In genomic region chr5:138339086-138339456, GRCh38 we compare ENCODE assay signal across 8 cellular contexts. TPM values are rescaled to one million over a fixed set of nuclear protein-coding genes. Genes with fewer than 3 reads are reported as not detected.
A peak's percentile ranks its signal among the peaks of the same experiment; 100 is the strongest.
DNase-seq lines count a peak whose midpoint lies in the region; ATAC-seq and TF ChIP-seq lines count a peak whose summit lies in the region.

No MANE protein-coding gene starts in this region.

- no peak overlapping the region for H2BK15ac ChIP-seq in IMR-90 (ENCODE audit: low read depth, low read length)

- CTCF ChIA-PET in IMR-90 (lab: Yijun Ruan, JAX) (interaction anchor here (1.0 to 1.7 kb wide), 2 partner anchors 13 to 14 kb away, joined by 4 to 7 read pairs; partner anchors contain the start of gene KDM3B), mammary epithelial cell (lab: Charles Lee; ENCODE audit: low non-redundant PET) (interaction anchor here (1.2 kb wide), 1 partner anchor 13 kb away, joined by 11 read pairs; the partner anchor contains the start of gene KDM3B)

- H2AK5ac ChIP-seq in IMR-90 (ENCODE audit: low read depth, low read length), result peak overlapping the region; percentile 80; the same call in 1 of the 2 replicates

- H3K9me1 ChIP-seq in IMR-90 (ENCODE audit: insufficient read depth, low read length), result peaks cover 15% of the 10 kb centered on the region

- no peak for TF ChIP-seq CTCF in AG09309 (IDR thresholded peaks at IDR 0.05; ENCODE audit: control insufficient read depth, insufficient read depth, low read depth, low read length, missing control alignments)
- no peak for TF ChIP-seq CTCF in IMR-90 (conservative IDR thresholded peaks at IDR 0.05; ENCODE audit: low read depth, low read length)
- no peak for TF ChIP-seq CTCF in mammary epithelial cell (conservative IDR thresholded peaks at IDR 0.05 in 1 of 2, IDR thresholded peaks at IDR 0.05 in 1 of 2; ENCODE audit: extremely low read depth in 1 of 2, insufficient read depth in 1 of 2, low read depth in 1 of 2, low read length in 2 of 2)
- TF ChIP-seq CTCF in uterus (IDR thresholded peaks at IDR 0.05), result no peak

- H3K4me2 ChIP-seq in IMR-90 (ENCODE audit: low read depth, low read length) (peak overlapping the region; percentile 99), mammary epithelial cell (ENCODE audit: insufficient read depth, low read depth, low read length) (peak overlapping the region; percentile 89)

- no CpG with 5 or more reads among the region's 8 CpGs for WGBS in IMR-90 (ENCODE audit: extremely low coverage in 2 of 2, insufficient read length in 1 of 2), 2 experiments
- WGBS in mammary epithelial cell (ENCODE audit: low coverage, missing lambda C conversion rate), result 3% methylated on average over 8 of the region's 8 CpGs

- H3K18ac ChIP-seq in IMR-90 (ENCODE audit: low read depth, low read length), result no peak overlapping the region

- H2BK120ac ChIP-seq in IMR-90 (ENCODE audit: low read depth, low read length), result no peak overlapping the region

- in situ Hi-C loops in IMR-90 (cut with MboI; ENCODE audit: low sequenced_read_pairs) (no loop called here), mammary epithelial cell (cut with MboI; ENCODE audit: low sequenced_read_pairs in 2 of 2) (no loop called here)

- H3K4me1 ChIP-seq in IMR-90 (ENCODE audit: control insufficient read depth, insufficient read depth, low read length) (peaks cover 3% of the 10 kb centered on the region), mammary epithelial cell (ENCODE audit: insufficient read depth, low read length) (peaks cover 4% of the 10 kb centered on the region), uterus (peaks cover 5 to 6% of the 10 kb centered on the region in 2 donors)

- H3K23ac ChIP-seq in IMR-90 (ENCODE audit: low read depth, low read length), result peak overlapping the region; percentile 90

- peak overlapping the region; percentile 1 to 7; a peak in 2 of 4 replicates for H4K8ac ChIP-seq in IMR-90 (ENCODE audit: low read depth in 2 of 2, low read length in 2 of 2)

- peak overlapping the region; percentile 79 for H3K56ac ChIP-seq in IMR-90 (ENCODE audit: extremely low read depth, insufficient read depth, low read length)

- H3K4ac ChIP-seq in IMR-90 (ENCODE audit: low read depth, low read length), result peak overlapping the region; percentile 94

- H3K4me3 ChIP-seq in AG09309 (ENCODE audit: control insufficient read depth, low read depth, low read length), result peak overlapping the region; percentile 97
- H3K4me3 ChIP-seq in IMR-90 (ENCODE audit: insufficient read depth, low read depth, low read length), result peak overlapping the region; percentile 65
- peak overlapping the region; percentile 62 to 84 (median 67) for H3K4me3 ChIP-seq in mammary epithelial cell (replicated peaks in 1 of 3; ENCODE audit: insufficient read depth in 1 of 3, low read depth in 2 of 3, low read length in 3 of 3)
- peak overlapping the region; percentile 88 to 99 for H3K4me3 ChIP-seq in uterus

- intact Hi-C loops in IMR-90 (cut with micrococcal nuclease) (no loop called here), mammary epithelial cell (cut with micrococcal nuclease) (loop anchor here (5.0 kb wide), 1 partner anchor 117 kb away; no protein-coding TSS in a partner anchor), uterus (cut with DNase I; ENCODE audit: low total_unique reads) (no loop called here)

- H3K27ac ChIP-seq in IMR-90 (ENCODE audit: insufficient read depth, low read length) (peak overlapping the region; percentile 64), mammary epithelial cell (ENCODE audit: insufficient read depth, low read depth, low read length) (peak overlapping the region; percentile 25), uterus (peak overlapping the region; percentile 92 to 100)

- H3K79me1 ChIP-seq in IMR-90 (ENCODE audit: low read depth in 1 of 2, low read length in 2 of 2), result peaks cover 13 to 48% of the 10 kb centered on the region in 2 experiments

- no peaks in the 10 kb centered on the region for H3K27me3 ChIP-seq in IMR-90 (ENCODE audit: control insufficient read depth, insufficient read depth, low read length)
- H3K27me3 ChIP-seq in mammary epithelial cell (ENCODE audit: insufficient read depth, low read length), result no peaks in the 10 kb centered on the region
- H3K27me3 ChIP-seq in uterus, result no peaks in the 10 kb centered on the region

- H4K91ac ChIP-seq in IMR-90 (ENCODE audit: insufficient read depth, low read depth, low read length), result peak overlapping the region; percentile 70; the same call in 1 of the 2 replicates

- H3K9me3 ChIP-seq in IMR-90 (ENCODE audit: control insufficient read depth, insufficient read depth, low read length), result no peaks in the 10 kb centered on the region
- H3K9me3 ChIP-seq in mammary epithelial cell (replicated peaks; ENCODE audit: insufficient read depth, low read length), result no peaks in the 10 kb centered on the region
- H3K9me3 ChIP-seq in uterus, result no peaks in the 10 kb centered on the region

- no peak for TF ChIP-seq RAD21 in IMR-90 (IDR thresholded peaks at IDR 0.05; ENCODE audit: low read length)

- H3K79me2 ChIP-seq in mammary epithelial cell (ENCODE audit: insufficient read depth, low read length), result peaks cover 43% of the 10 kb centered on the region

- H2AFZ ChIP-seq in IMR-90 (replicated peaks; ENCODE audit: low read length, poor library complexity), result peak overlapping the region; percentile 25
- peak overlapping the region; percentile 93 for H2AFZ ChIP-seq in mammary epithelial cell (ENCODE audit: low read depth, low read length)

- POLR2A ChIA-PET in IMR-90 (lab: Charles Lee; ENCODE audit: unreplicated experiment), result interaction anchor here (1.0 kb wide), 1 partner anchor 10 kb away, joined by 7 read pairs; no protein-coding TSS in a partner anchor

- dilution Hi-C loops in IMR-90 (cut with HindIII; ENCODE audit: low sequenced_read_pairs, unreplicated experiment), result no loop called here
- dilution Hi-C loops in mammary epithelial cell (cut with HindIII; ENCODE audit: low sequenced_read_pairs), result loop anchor here (5.0 kb wide), 1 partner anchor 98 kb away; the partner anchor contains the start of gene REEP2

- H3K9ac ChIP-seq in IMR-90 (ENCODE audit: low read depth, low read length), result peak overlapping the region; percentile 87
- peak overlapping the region; percentile 86 for H3K9ac ChIP-seq in mammary epithelial cell (ENCODE audit: insufficient read depth, low read length)

- BruUV-seq in IMR-90 (replicated peaks; lab: Mats Ljungman, UMichigan) (TSS peak; percentile 56), mammary epithelial cell (replicated peaks; lab: Mats Ljungman, UMichigan) (TSS peak; percentile 37)

- peak overlapping the region; percentile 56 for H2BK5ac ChIP-seq in IMR-90 (ENCODE audit: low read depth, low read length, poor library complexity, severe bottlenecking)

- H3K36me3 ChIP-seq in IMR-90 (ENCODE audit: control insufficient read depth, insufficient read depth, low read length) (peaks cover 14% of the 10 kb centered on the region), mammary epithelial cell (ENCODE audit: insufficient read depth, low read length) (peaks cover 2% of the 10 kb centered on the region), uterus (no peaks in the 10 kb centered on the region)

- H4K20me1 ChIP-seq in IMR-90 (ENCODE audit: insufficient read depth, low read length) (peaks cover 34% of the 10 kb centered on the region), mammary epithelial cell (ENCODE audit: insufficient read depth, low read length) (no peaks in the 10 kb centered on the region)

- no peak overlapping the region for H2BK20ac ChIP-seq in IMR-90 (ENCODE audit: low read depth, low read length)

- no peak for ATAC-seq in IMR-90 (ENCODE audit: low read depth)

- DNase-seq in AG09309 (ENCODE audit: low read depth) (no peak), IMR-90 (no peak), mammary epithelial cell (no peak), medulla oblongata (ENCODE audit: extremely low spot score) (peak; percentile 50), uterus (no peak), NCI-H2081 treated with DMSO at 0.1 percent for 48 hours (lab: John Stamatoyannopoulos, UW) (no peak), NCI-H1105 (lab: John Stamatoyannopoulos, UW) (no peak), NCI-H510A treated with DMSO at 0.1 percent for 48 hours (lab: John Stamatoyannopoulos, UW) (no peak)

- peak overlapping the region; percentile 97 for H2AK9ac ChIP-seq in IMR-90 (replicated peaks; ENCODE audit: low read depth, low read length, poor library complexity)

- peak overlapping the region; percentile 94 for H3K14ac ChIP-seq in IMR-90 (replicated peaks; ENCODE audit: low read depth, low read length)

- TF ChIP-seq POLR2A in IMR-90 (IDR thresholded peaks at IDR 0.05; ENCODE audit: low read depth, low read length) (no peak), uterus (IDR thresholded peaks at IDR 0.05) (no peak)

- no peak overlapping the region; the same call in 1 of the 2 replicates for H4K5ac ChIP-seq in IMR-90 (ENCODE audit: low read depth, low read length)

TF ChIP-seq in IMR-90, 13 proteins besides CTCF, POLR2A, EP300 and RAD21:
- TF ChIP-seq RCOR1 (IDR thresholded peaks at IDR 0.05; ENCODE audit: insufficient replicate concordance, low read length), result no peak
- no peak for TF ChIP-seq MXI1 (IDR thresholded peaks at IDR 0.05; ENCODE audit: borderline replicate concordance, low read depth, low read length)
- TF ChIP-seq CHD1 (IDR thresholded peaks at IDR 0.05; ENCODE audit: low read depth, low read length), result no peak

RNA-seq across cellular contexts. Expression of gene FAM53C, which starts 1.0 kb away (rescaled TPM):
- 21.5 and 23.1 TPM in 2 replicates for total RNA-seq in IMR-90 (2012; rRNA removed)
- 25.6 and 27.5 TPM in 2 replicates for polyA plus RNA-seq in IMR-90 (2012; rRNA removed)
- polyA plus RNA-seq in IMR-90 (2012; cell fraction: cytosol; rRNA removed), result 11.1 and 15.5 TPM in 2 replicates
- 28.5 and 38.9 TPM in 2 replicates for polyA plus RNA-seq in IMR-90 (2012; cell fraction: nucleus; rRNA removed; ENCODE audit: low replicate concordance)
- total RNA-seq in mammary epithelial cell, result 10 to 100 TPM; 29.6 to 40.2 TPM
- 22.4 TPM for polyA plus RNA-seq in mammary epithelial cell
- polyA minus RNA-seq in mammary epithelial cell, result 26.7 TPM
- total RNA-seq in uterus, result 10 to 100 TPM; 20.0 to 54.4 (median 26.4) TPM

RNA-seq across cellular contexts. Expression of gene CDC25C, which starts 7.5 kb away (rescaled TPM):
- 7.5 and 8.2 TPM in 2 replicates for total RNA-seq in IMR-90 (2012; rRNA removed)
- polyA plus RNA-seq in IMR-90 (2012; rRNA removed), result 6.9 and 7.3 TPM in 2 replicates
- 1.3 and 4.8 TPM in 2 replicates for polyA plus RNA-seq in IMR-90 (2012; cell fraction: cytosol; rRNA removed)
- 1.7 and 3.6 TPM in 2 replicates for polyA plus RNA-seq in IMR-90 (2012; cell fraction: nucleus; rRNA removed; ENCODE audit: low replicate concordance)
- total RNA-seq in mammary epithelial cell, result 1 to 10 TPM in 1 of 2 donors, under 1 TPM in 1; 0.67 to 5.8 TPM
- 7.6 TPM for polyA plus RNA-seq in mammary epithelial cell
- polyA minus RNA-seq in mammary epithelial cell, result 14.1 TPM
- 1 to 10 TPM in 1 of 4 donors, not detected in 3; 4.6 TPM for total RNA-seq in uterus

RNA-seq across cellular contexts. Expression of gene KDM3B, which starts 13.4 kb away (rescaled TPM):
- total RNA-seq in IMR-90 (2012; rRNA removed) (35.8 and 36.7 TPM in 2 replicates), mammary epithelial cell (10 to 100 TPM; 35.6 to 42.7 TPM), uterus (10 to 100 TPM; 21.8 to 96.4 (median 51.5) TPM)
- polyA plus RNA-seq in IMR-90 (2012; rRNA removed) (17.1 and 19.4 TPM in 2 replicates), mammary epithelial cell (18.6 TPM)
- polyA plus RNA-seq in IMR-90 (2012; cell fraction: cytosol; rRNA removed), result 5.8 and 7.3 TPM in 2 replicates
- 8.0 and 37.0 TPM in 2 replicates for polyA plus RNA-seq in IMR-90 (2012; cell fraction: nucleus; rRNA removed; ENCODE audit: low replicate concordance)
- polyA minus RNA-seq in mammary epithelial cell, result 68.3 TPM

Comparison
In these comparisons a context has a peak if more than half of its experiments do, and no peak if none do; other contexts are left out.
1. H3K27ac ChIP-seq: peak in every context shown above with its lines; median percentile 96 in uterus; 64 in IMR-90; 25 in mammary epithelial cell.